Comparison of ENCODE assay signal across 20 cellular contexts in genomic region chr3:28668377-28668721, GRCh38.
"Had no signal": no experiment of that assay in that cellular context is flagged by ENCODE, and none has a peak within 500 bp of the region (broad histone marks: within the 10 kb centered on the region; RNA-seq: fewer than 3 reads in every experiment).

No MANE protein-coding gene starts in this region.

- H3K9me3 Mint-ChIP-seq: activated naive CD4-positive, alpha-beta T cell treated with anti-CD3 and anti-CD28 coated beads for 36 hours; activated naive CD8-positive, alpha-beta T cell treated with anti-CD3 and anti-CD28 coated beads for 36 hours; activated T-cell treated with anti-CD3 and anti-CD28 coated beads, Interleukin-2, amount 50 U/mL, for 72 hours; effector memory CD8-positive, alpha-beta T cell; naive thymus-derived CD8-positive, alpha-beta T cell; neural progenitor cell; stimulated activated memory B cell treated with anti-CD40 and anti-IgM and Interleukin-4, amounts not matched to agents 10 μg/mL and 1 μg/mL and 100 μg/mL, for 72 hours; stimulated activated naive CD8-positive, alpha-beta T cell treated with anti-CD3 and anti-CD28 coated beads, Interleukin-15, amount 100 ng/mL, for 72 hours; type B pancreatic cell had no signal

- H3K27ac ChIP-seq: adrenal gland, body of pancreas, gastroesophageal sphincter, neural progenitor cell, parathyroid adenoma, skin epidermis, uterus had no signal

- H3K4me3 ChIP-seq: adrenal gland, body of pancreas, gastroesophageal sphincter, neural progenitor cell, skin epidermis, uterus had no signal

- ATAC-seq: naive thymus-derived CD8-positive, alpha-beta T cell had no signal

- H3K36me3 Mint-ChIP-seq: activated CD8-positive, alpha-beta memory T cell treated with anti-CD3 and anti-CD28 coated beads, Interleukin-2, amount 10 ng/mL, durations not matched to agents 7 days and 5 days; activated naive CD8-positive, alpha-beta T cell treated with anti-CD3 and anti-CD28 coated beads for 36 hours; naive thymus-derived CD8-positive, alpha-beta T cell; neural progenitor cell; stimulated activated memory B cell treated with anti-CD40 and anti-IgM and Interleukin-4, amounts not matched to agents 10 μg/mL and 1 μg/mL and 100 μg/mL, for 72 hours; type B pancreatic cell had no signal

- DNase-seq: activated effector memory CD4-positive, alpha-beta T cell treated with Interleukin-2 at 50 U/mL for 16 hours; cortex of kidney had no signal

- H3K79me2 ChIP-seq: parathyroid adenoma had no signal

- H3K27ac Mint-ChIP-seq: activated CD8-positive, alpha-beta memory T cell treated with anti-CD3 and anti-CD28 coated beads, Interleukin-2, amount 10 ng/mL, durations not matched to agents 7 days and 5 days; activated CD8-positive, alpha-beta T cell treated with anti-CD3 and anti-CD28 coated beads, Interleukin-2, amount 10 ng/mL, durations not matched to agents 7 days and 5 days; activated naive CD4-positive, alpha-beta T cell treated with anti-CD3 and anti-CD28 coated beads for 36 hours; activated naive CD8-positive, alpha-beta T cell treated with anti-CD3 and anti-CD28 coated beads for 36 hours; activated T-cell treated with anti-CD3 and anti-CD28 coated beads, Interleukin-2, amount 50 U/mL, for 72 hours; effector memory CD8-positive, alpha-beta T cell; naive thymus-derived CD8-positive, alpha-beta T cell; neural progenitor cell; stimulated activated memory B cell treated with anti-CD40 and anti-IgM and Interleukin-4, amounts not matched to agents 10 μg/mL and 1 μg/mL and 100 μg/mL, for 72 hours; stimulated activated naive CD8-positive, alpha-beta T cell treated with anti-CD3 and anti-CD28 coated beads, Interleukin-15, amount 100 ng/mL, for 72 hours; type B pancreatic cell had no signal

- H3K27me3 ChIP-seq: adrenal gland, body of pancreas, gastroesophageal sphincter, neural progenitor cell, uterus had no signal

- H3K4me1 ChIP-seq: adrenal gland, gastroesophageal sphincter, parathyroid adenoma, uterus had no signal

- H2AFZ ChIP-seq: parathyroid adenoma had no signal

- H3K27me3 Mint-ChIP-seq: stimulated activated memory B cell treated with anti-CD40 and anti-IgM and Interleukin-4, amounts not matched to agents 10 μg/mL and 1 μg/mL and 100 μg/mL, for 72 hours had no signal

- H3K9ac ChIP-seq: neural progenitor cell, parathyroid adenoma had no signal

- H3K9me3 ChIP-seq: adrenal gland, body of pancreas, gastroesophageal sphincter, uterus had no signal

- H3K4me2 ChIP-seq: neural progenitor cell had no signal

- H3K36me3 ChIP-seq: adrenal gland, gastroesophageal sphincter, neural progenitor cell, uterus had no signal

- H3K4me1 Mint-ChIP-seq: naive thymus-derived CD8-positive, alpha-beta T cell had no signal

- H3K4me3 Mint-ChIP-seq: activated CD4-positive, alpha-beta T cell treated with anti-CD3 and anti-CD28 coated beads for 36 hours; activated CD8-positive, alpha-beta memory T cell treated with anti-CD3 and anti-CD28 coated beads, Interleukin-2, amount 10 ng/mL, durations not matched to agents 7 days and 5 days; activated CD8-positive, alpha-beta T cell treated with anti-CD3 and anti-CD28 coated beads, Interleukin-2, amount 10 ng/mL, durations not matched to agents 7 days and 5 days; activated naive CD4-positive, alpha-beta T cell treated with anti-CD3 and anti-CD28 coated beads for 36 hours; activated naive CD8-positive, alpha-beta T cell treated with anti-CD3 and anti-CD28 coated beads for 36 hours; effector memory CD8-positive, alpha-beta T cell; naive thymus-derived CD8-positive, alpha-beta T cell; neural progenitor cell; stimulated activated memory B cell treated with anti-CD40 and anti-IgM and Interleukin-4, amounts not matched to agents 10 μg/mL and 1 μg/mL and 100 μg/mL, for 72 hours; stimulated activated naive CD8-positive, alpha-beta T cell treated with anti-CD3 and anti-CD28 coated beads, Interleukin-15, amount 100 ng/mL, for 72 hours; type B pancreatic cell had no signal
